In the genomic region with DNA sequence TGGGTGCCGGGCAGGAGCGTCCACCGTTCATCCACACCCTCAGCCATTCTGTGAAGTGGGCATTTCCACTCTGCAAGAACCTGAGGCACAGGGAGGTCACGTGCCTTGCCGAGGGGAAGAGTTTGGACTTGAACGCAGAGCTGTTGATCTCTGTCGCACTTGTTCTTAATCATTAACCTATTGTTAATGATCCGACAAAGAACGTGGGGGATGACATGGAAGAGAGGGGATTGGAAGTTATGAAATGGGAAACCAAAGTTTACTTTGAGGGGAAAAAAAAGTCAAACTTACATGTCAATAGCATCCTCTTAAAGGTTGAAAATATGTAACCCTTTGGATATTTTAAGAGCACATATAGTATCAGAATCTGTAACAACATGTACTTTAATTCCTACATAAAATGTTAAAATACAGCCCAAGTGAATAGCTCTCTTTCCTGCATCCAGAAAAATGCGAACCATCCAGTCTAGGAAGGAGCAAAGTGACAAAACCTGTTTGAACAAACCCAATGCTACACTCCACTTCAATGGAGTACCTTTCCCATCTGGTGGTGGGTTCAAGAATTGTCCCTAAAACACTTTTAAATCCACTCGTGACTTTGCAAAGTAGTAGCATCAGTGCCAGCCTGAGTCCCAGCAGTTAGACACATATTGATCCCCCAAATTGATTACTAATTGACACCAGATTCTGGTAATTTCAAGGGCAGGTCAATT, we compare ENCODE assay signal across 22 cellular contexts.
DNase-seq lines count a peak whose midpoint lies in the region; ATAC-seq and TF ChIP-seq lines count a peak whose summit lies in the region.
"Had no signal": no experiment of that assay in that cellular context is flagged by ENCODE, and none has a peak within 500 bp of the region (broad histone marks: within the 10 kb centered on the region; RNA-seq: fewer than 3 reads in every experiment).

No MANE protein-coding gene starts in this region.

- CTCF ChIA-PET in Caco-2 (lab: Charles Lee): interaction anchor here (0.6 to 2.1 kb wide), 6 partner anchors 10 to 146 kb away, joined by 3 to 16 read pairs (median 5); no protein-coding TSS in a partner anchor

- H3K23me2 ChIP-seq in H9 (ENCODE audit: insufficient read length, low read depth, low read length, poor library complexity, severe bottlenecking): no peaks in the 10 kb centered on the region

- no peak overlapping the region for H2BK20ac ChIP-seq in H9 (ENCODE audit: low read depth, low read length, poor library complexity, severe bottlenecking)

- no peak overlapping the region for H2BK15ac ChIP-seq in H9 (ENCODE audit: low read depth, low read length)

- peak; percentile 48 to 74 for DNase-seq in Caco-2
- no peak for DNase-seq in H9
- DNase-seq in epithelial cell of proximal tubule (ENCODE audit: low read depth): peak; percentile 10
- no peak for DNase-seq in lower lobe of right lung
- DNase-seq in activated CD4-positive, CD25-positive, alpha-beta regulatory T cell treated with anti-CD3 and anti-CD28 coated beads, Interleukin-2, amount 50 U/mL, for 72 hours: no peak
- DNase-seq in activated CD4-positive, alpha-beta T cell treated with anti-CD3 and anti-CD28 coated beads, Interleukin-2, amount 50 U/mL, for 48 hours: no peak
- DNase-seq: activated CD4-positive, alpha-beta memory T cell treated with anti-CD3 and anti-CD28 coated beads for 36 hours; activated CD8-positive, alpha-beta memory T cell treated with anti-CD3 and anti-CD28 coated beads, Interleukin-2, amount 50 U/mL, for 48 hours; amygdala; COR-L47; left cardiac atrium; MV-4-11; NCI-H1694 treated with DMSO at 0.1 percent for 48 hours; NCI-H69; stimulated activated CD8-positive, alpha-beta memory T cell treated with anti-CD3 and anti-CD28 coated beads, Interleukin-4, amount 100 ng/mL, for 48 hours; T-helper 1 cell; tibial artery had no signal

- H3K4me3 ChIP-seq in Caco-2 (ENCODE audit: low read depth, low read length) (0 out of 2 replicates have a peak overlapping the region, but pooled peaks have one; percentile 2), epithelial cell of proximal tubule (ENCODE audit: low read depth, low read length) (no peak overlapping the region), lower lobe of right lung (no peak overlapping the region)
- H3K4me3 ChIP-seq: BLaER1 treated with 17β-estradiol and CSF1 and Interleukin-3, amounts not matched to agents 10 nM and 100 nM; breast epithelium; prostate gland; tibial artery had no signal

- H3K4me3 Mint-ChIP-seq in Caco-2 (ENCODE audit: unreplicated experiment) (peak overlapping the region; percentile 57), H9 (no peak overlapping the region)
- H3K4me3 Mint-ChIP-seq in stimulated activated memory B cell treated with anti-CD40 and anti-IgM and Interleukin-4, amounts not matched to agents 10 μg/mL and 1 μg/mL and 100 μg/mL, for 72 hours: no peak overlapping the region
- H3K4me3 Mint-ChIP-seq: activated CD4-positive, alpha-beta memory T cell treated with anti-CD3 and anti-CD28 coated beads for 36 hours; activated naive CD4-positive, alpha-beta T cell treated with anti-CD3 and anti-CD28 coated beads, Interleukin-2, amount 50 U/mL, for 24 hours had no signal

- H3K9me3 ChIP-seq in Caco-2 (no peaks in the 10 kb centered on the region), H9 (ENCODE audit: control insufficient read depth, low read depth, low read length) (no peaks in the 10 kb centered on the region), lower lobe of right lung (no peaks in the 10 kb centered on the region)
- H3K9me3 ChIP-seq: breast epithelium, prostate gland, tibial artery had no signal

- no peaks in the 10 kb centered on the region for H3K9me3 Mint-ChIP-seq in Caco-2 (ENCODE audit: unreplicated experiment)
- no peaks in the 10 kb centered on the region for H3K9me3 Mint-ChIP-seq in H9
- no peaks in the 10 kb centered on the region for H3K9me3 Mint-ChIP-seq in stimulated activated memory B cell treated with anti-CD40 and anti-IgM and Interleukin-4, amounts not matched to agents 10 μg/mL and 1 μg/mL and 100 μg/mL, for 72 hours
- H3K9me3 Mint-ChIP-seq: activated CD4-positive, alpha-beta memory T cell treated with anti-CD3 and anti-CD28 coated beads for 36 hours; activated naive CD4-positive, alpha-beta T cell treated with anti-CD3 and anti-CD28 coated beads, Interleukin-2, amount 50 U/mL, for 24 hours had no signal

- intact Hi-C loops in Caco-2 (cut with micrococcal nuclease; ENCODE audit: unreplicated experiment): loop anchor here (1.0 kb wide), 5 partner anchors 32 to 143 kb away; no protein-coding TSS in a partner anchor
- intact Hi-C loops in lower lobe of right lung (cut with DNase I): no loop called here

- H3K18ac ChIP-seq in H9 (ENCODE audit: insufficient read length, low read depth, low read length): no peak overlapping the region

- H3K36me3 Mint-ChIP-seq in Caco-2 (ENCODE audit: insufficient read depth, unreplicated experiment) (peaks cover 14% of the 10 kb centered on the region), H9 (ENCODE audit: insufficient read depth in 1 of 3, low read depth in 3 of 3) (no peaks in the 10 kb centered on the region)
- H3K36me3 Mint-ChIP-seq in stimulated activated memory B cell treated with anti-CD40 and anti-IgM and Interleukin-4, amounts not matched to agents 10 μg/mL and 1 μg/mL and 100 μg/mL, for 72 hours: no peaks in the 10 kb centered on the region
- H3K36me3 Mint-ChIP-seq: activated CD4-positive, alpha-beta memory T cell treated with anti-CD3 and anti-CD28 coated beads for 36 hours; activated naive CD4-positive, alpha-beta T cell treated with anti-CD3 and anti-CD28 coated beads, Interleukin-2, amount 50 U/mL, for 24 hours had no signal

- H3K36me3 ChIP-seq in Caco-2 (ENCODE audit: control insufficient read depth, insufficient read depth, low read length) (no peaks in the 10 kb centered on the region), lower lobe of right lung (no peaks in the 10 kb centered on the region)
- H3K36me3 ChIP-seq: BLaER1 treated with 17β-estradiol and CSF1 and Interleukin-3, amounts not matched to agents 10 nM and 100 nM; breast epithelium; prostate gland; tibial artery had no signal

- H3K27ac Mint-ChIP-seq in Caco-2 (ENCODE audit: unreplicated experiment): peak overlapping the region; percentile 50
- no peak overlapping the region for H3K27ac Mint-ChIP-seq in H9
- no peak overlapping the region for H3K27ac Mint-ChIP-seq in stimulated activated memory B cell treated with anti-CD40 and anti-IgM and Interleukin-4, amounts not matched to agents 10 μg/mL and 1 μg/mL and 100 μg/mL, for 72 hours
- H3K27ac Mint-ChIP-seq: activated CD4-positive, alpha-beta memory T cell treated with anti-CD3 and anti-CD28 coated beads for 36 hours; activated naive CD4-positive, alpha-beta T cell treated with anti-CD3 and anti-CD28 coated beads, Interleukin-2, amount 50 U/mL, for 24 hours had no signal

- H3K23ac ChIP-seq in H9 (ENCODE audit: insufficient read length, low read depth, low read length): no peak overlapping the region

- TF ChIP-seq CTCF in Caco-2 (IDR thresholded peaks at IDR 0.05; ENCODE audit: insufficient read depth in 1 of 2, low read depth in 1 of 2, low read length in 1 of 2, severe bottlenecking in 1 of 2, unreplicated experiment in 1 of 2) (peak; percentile 44 to 70), H9 (conservative IDR thresholded peaks at IDR 0.05) (peak; percentile 36; the same call in 2 of the 3 replicates), epithelial cell of proximal tubule (conservative IDR thresholded peaks at IDR 0.05; ENCODE audit: low read depth, low read length) (no peak), lower lobe of right lung (IDR thresholded peaks at IDR 0.05) (no peak)

- H2AK5ac ChIP-seq in H9 (ENCODE audit: insufficient read length, low read length): no peak overlapping the region

- H2BK120ac ChIP-seq in H9 (ENCODE audit: low read depth, low read length, poor library complexity, severe bottlenecking): no peak overlapping the region

- POLR2A ChIA-PET in Caco-2 (lab: Charles Lee): interaction anchor here (0.9 to 1.0 kb wide), 2 partner anchors 31 to 36 kb away, joined by 4 read pairs; no protein-coding TSS in a partner anchor

- no peak overlapping the region for H2AFZ ChIP-seq in H9 (ENCODE audit: low read length)

- H4K8ac ChIP-seq in H9 (replicated peaks; ENCODE audit: insufficient read length, low read depth, low read length): no peak overlapping the region

- ATAC-seq in lower lobe of right lung: peak; percentile 60 to 72
- no peak for ATAC-seq in stimulated activated memory B cell treated with anti-CD40 and anti-IgM and Interleukin-4, amounts not matched to agents 10 μg/mL and 1 μg/mL and 100 μg/mL, for 72 hours
- ATAC-seq: left cardiac atrium had no signal

- no peak overlapping the region for H3K14ac ChIP-seq in H9 (ENCODE audit: insufficient read depth, low read length)

- no peak overlapping the region for H2BK5ac ChIP-seq in H9 (ENCODE audit: insufficient read length, low read length)

- H3K4me1 Mint-ChIP-seq in Caco-2 (ENCODE audit: low read depth, unreplicated experiment) (peaks cover 27% of the 10 kb centered on the region), H9 (no peaks in the 10 kb centered on the region)
- no peaks in the 10 kb centered on the region for H3K4me1 Mint-ChIP-seq in stimulated activated memory B cell treated with anti-CD40 and anti-IgM and Interleukin-4, amounts not matched to agents 10 μg/mL and 1 μg/mL and 100 μg/mL, for 72 hours
- H3K4me1 Mint-ChIP-seq: activated naive CD4-positive, alpha-beta T cell treated with anti-CD3 and anti-CD28 coated beads, Interleukin-2, amount 50 U/mL, for 24 hours had no signal

- H3K4me2 ChIP-seq in H9 (ENCODE audit: insufficient read depth, insufficient read length, low read length): no peak overlapping the region
- H3K4me2 ChIP-seq: BLaER1 treated with 17β-estradiol and CSF1 and Interleukin-3, amounts not matched to agents 10 nM and 100 nM had no signal

- H3K4me1 ChIP-seq in Caco-2 (peaks cover 40% of the 10 kb centered on the region), H9 (ENCODE audit: insufficient read depth, low read length) (no peaks in the 10 kb centered on the region), lower lobe of right lung (peaks cover 16% of the 10 kb centered on the region)
- H3K4me1 ChIP-seq: breast epithelium, tibial artery had no signal

- H4K20me1 ChIP-seq in H9 (ENCODE audit: control insufficient read depth, insufficient read depth, insufficient read length): no peaks in the 10 kb centered on the region
- H4K20me1 ChIP-seq: BLaER1 treated with 17β-estradiol and CSF1 and Interleukin-3, amounts not matched to agents 10 nM and 100 nM had no signal

- no TSS peak for BruUV-seq in Caco-2 (replicated peaks; lab: Mats Ljungman, UMichigan)

- H3K56ac ChIP-seq in H9 (ENCODE audit: insufficient read length, low read depth, low read length): no peak overlapping the region

- no peaks in the 10 kb centered on the region for H3K27me3 ChIP-seq in Caco-2 (replicated peaks; ENCODE audit: control insufficient read depth, insufficient read depth, low read length)
- H3K27me3 ChIP-seq in H9 (ENCODE audit: insufficient read depth, low read length): no peaks in the 10 kb centered on the region
- H3K27me3 ChIP-seq in lower lobe of right lung (ENCODE audit: low read depth): peaks cover 8% of the 10 kb centered on the region
- H3K27me3 ChIP-seq: BLaER1 treated with 17β-estradiol and CSF1 and Interleukin-3, amounts not matched to agents 10 nM and 100 nM; breast epithelium had no signal

- no peak overlapping the region for H3K9ac ChIP-seq in H9 (ENCODE audit: extremely low read depth, insufficient read length, low read length)
- H3K9ac ChIP-seq: BLaER1 treated with 17β-estradiol and CSF1 and Interleukin-3, amounts not matched to agents 10 nM and 100 nM had no signal

- no peak overlapping the region for H3T11ph ChIP-seq in H9 (ENCODE audit: low read length)

- H3K79me2 ChIP-seq in H9 (ENCODE audit: insufficient read depth, low read length): no peaks in the 10 kb centered on the region

- no CpG with 5 or more reads among the region's 11 CpGs for WGBS in H9 (ENCODE audit: extremely low coverage, insufficient read length, low lambda C conversion rate)

- no peak overlapping the region for H4K5ac ChIP-seq in H9 (ENCODE audit: insufficient read length, low read depth, low read length)

- H3K27ac ChIP-seq in H9 (ENCODE audit: insufficient read length, low read depth, low read length) (no peak overlapping the region), lower lobe of right lung (no peak overlapping the region)
- H3K27ac ChIP-seq: BLaER1 treated with 17β-estradiol and CSF1 and Interleukin-3, amounts not matched to agents 10 nM and 100 nM; breast epithelium; prostate gland; tibial artery had no signal

- H2BK12ac ChIP-seq in H9 (ENCODE audit: insufficient read length, low read depth, low read length): no peak overlapping the region

- no peak overlapping the region for H4K91ac ChIP-seq in H9 (ENCODE audit: insufficient read length, low read depth, low read length)

- no peak overlapping the region for H3K4ac ChIP-seq in H9 (ENCODE audit: low read depth, low read length)

- no peaks in the 10 kb centered on the region for H3K27me3 Mint-ChIP-seq in Caco-2 (ENCODE audit: insufficient read depth, unreplicated experiment)
- H3K27me3 Mint-ChIP-seq in H9 (ENCODE audit: low read depth): no peaks in the 10 kb centered on the region
- peaks cover 42% of the 10 kb centered on the region for H3K27me3 Mint-ChIP-seq in stimulated activated memory B cell treated with anti-CD40 and anti-IgM and Interleukin-4, amounts not matched to agents 10 μg/mL and 1 μg/mL and 100 μg/mL, for 72 hours

- no peaks in the 10 kb centered on the region for H3K79me1 ChIP-seq in H9 (ENCODE audit: insufficient read depth, low read depth, low read length, poor library complexity, severe bottlenecking)

Comparison
In these comparisons a context has a peak if more than half of its experiments do, and no peak if none do; other contexts are left out.
1. DNase-seq: peak in Caco-2 (2 of 2) and epithelial cell of proximal tubule (single experiment); none in H9 (single experiment), lower lobe of right lung (single experiment), activated CD4-positive, CD25-positive, alpha-beta regulatory T cell treated with anti-CD3 and anti-CD28 coated beads, Interleukin-2, amount 50 U/mL, for 72 hours (single experiment) and activated CD4-positive, alpha-beta T cell treated with anti-CD3 and anti-CD28 coated beads, Interleukin-2, amount 50 U/mL, for 48 hours (0 of 2).
2. CTCF ChIP-seq: peak in Caco-2 (2 of 2) and H9 (single experiment); none in epithelial cell of proximal tubule (single experiment) and lower lobe of right lung (single experiment).